Comparison of ENCODE assay signal across 8 cellular contexts in the genomic region with DNA sequence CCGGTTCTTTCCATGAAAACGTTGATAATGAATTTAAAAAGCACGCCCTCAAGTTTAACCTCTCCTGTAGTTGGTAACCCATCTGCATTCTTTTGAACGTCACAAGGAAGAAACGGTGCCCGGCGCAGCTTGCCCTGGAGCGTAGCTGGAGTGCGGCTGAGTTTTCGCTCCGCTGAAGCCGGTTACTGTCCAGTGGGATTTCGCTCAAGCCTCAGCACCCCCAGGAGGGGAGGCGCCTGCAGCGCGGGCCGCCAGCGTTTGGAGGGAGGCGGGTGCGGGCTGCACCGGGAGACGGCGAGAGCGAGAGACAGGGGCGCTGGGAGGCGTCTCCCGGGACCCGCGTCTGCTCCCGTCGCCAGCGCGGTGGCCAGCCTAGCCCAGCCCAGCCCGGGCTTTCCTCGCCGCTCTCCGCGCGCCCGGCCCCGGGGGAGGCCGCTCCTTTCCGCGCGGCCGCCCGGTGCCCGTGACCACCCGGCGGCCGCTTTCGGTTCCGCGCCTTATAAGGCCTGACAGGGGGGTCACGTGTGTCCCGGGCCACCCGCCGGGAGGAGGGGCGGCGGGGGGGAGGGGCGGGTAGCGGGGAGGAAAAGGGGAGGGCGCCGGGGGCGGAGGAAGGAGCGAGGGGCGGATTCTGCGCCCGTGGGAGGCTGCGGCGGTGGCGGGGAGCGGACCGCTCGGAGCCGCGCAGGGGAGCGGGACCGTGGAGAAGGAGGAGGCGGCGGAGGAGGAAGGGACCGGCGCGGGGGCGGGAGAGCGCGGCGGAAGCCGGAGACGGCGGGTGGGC. TPM values are rescaled to one million over a fixed set of nuclear protein-coding genes. Genes with fewer than 3 reads are reported as not detected.
DNase-seq lines count a peak whose midpoint lies in the region; ATAC-seq and TF ChIP-seq lines count a peak whose summit lies in the region.

No MANE protein-coding gene starts in this region.

- peak; percentile 84 for DNase-seq in AG10803 (ENCODE audit: low read depth)
- peak; percentile 26 for DNase-seq in NCI-H345 treated with DMSO at 0.1 percent for 48 hours (lab: John Stamatoyannopoulos, UW; ENCODE audit: unreplicated experiment)
- peak; percentile 71 to 75 for DNase-seq in activated CD4-positive, alpha-beta T cell treated with anti-CD3 and anti-CD28 coated beads, Interleukin-2, amount 50 U/mL, for 24 hours (ENCODE audit: low read depth in 1 of 2, low spot score in 1 of 2)
- peak; percentile 90 for DNase-seq in dermis blood vessel endothelial cell
- DNase-seq in right lobe of liver, result peak; percentile 95
- DNase-seq in stimulated activated CD4-positive, alpha-beta T cell treated with anti-CD3 and anti-CD28 coated beads, Interleukin-4, amount 100 ng/mL, for 24 hours, result peak; percentile 83

- H3K4me3 ChIP-seq in AG10803 (ENCODE audit: low read length) (peak overlapping the region; percentile 86), right lobe of liver (peak overlapping the region; percentile 61 to 88 (median 79))

- 1% methylated on average over 27 of the region's 91 CpGs for WGBS in right lobe of liver (ENCODE audit: insufficient coverage, low coverage, low lambda C conversion rate, missing lambda C conversion rate)

- intact Hi-C loops in right lobe of liver (cut with DNase I), result loop anchor here in 1 of 2 donors (10.0 kb wide), 1 partner anchor 75 kb away; the partner anchor contains the start of gene VWA8

- no peaks in the 10 kb centered on the region for H3K27me3 ChIP-seq in right lobe of liver

- peak overlapping the region; percentile 75 to 94 (median 82) for H3K27ac ChIP-seq in right lobe of liver

- peak; percentile 41 for ATAC-seq in GM18873 (IDR thresholded peaks at IDR 0.05; ENCODE audit: low FRiP score, unreplicated experiment)
- peak; percentile 66 for ATAC-seq in HG03108 (IDR thresholded peaks at IDR 0.05; ENCODE audit: unreplicated experiment)
- peak; percentile 83 to 93 (median 90) for ATAC-seq in right lobe of liver

- TF ChIP-seq CTCF in AG10803 (conservative IDR thresholded peaks at IDR 0.05; ENCODE audit: low read length) (no peak), right lobe of liver (IDR thresholded peaks at IDR 0.05) (no peak)

- H3K9me3 ChIP-seq in right lobe of liver, result no peaks in the 10 kb centered on the region

- H3K4me1 ChIP-seq in right lobe of liver, result peaks cover 0 to 11% (median 2%) of the 10 kb centered on the region in 4 donors

- TF ChIP-seq POLR2A in right lobe of liver (IDR thresholded peaks at IDR 0.05), result peak; percentile 98

- no peaks in the 10 kb centered on the region for H3K36me3 ChIP-seq in right lobe of liver

RNA-seq across cellular contexts. Expression of gene DGKH, which starts 8.3 kb away (rescaled TPM):
- 23.7 and 34.2 TPM in 2 replicates for total RNA-seq in dermis blood vessel endothelial cell
- total RNA-seq in right lobe of liver, result 1 to 10 TPM in 5 of 6 experiments, under 1 TPM in 1; 0.95 to 5.1 (median 2.2) TPM

Comparison
In these comparisons a context has a peak if more than half of its experiments do, and no peak if none do; other contexts are left out.
1. Peak in every context shown above with its lines: DNase-seq, ATAC-seq, H3K4me3 ChIP-seq and H3K27ac ChIP-seq.
2. DNase-seq: peak in every context shown above with its lines; median percentile 95 in right lobe of liver; 90 in dermis blood vessel endothelial cell; 84 in AG10803; 83 in stimulated activated CD4-positive, alpha-beta T cell treated with anti-CD3 and anti-CD28 coated beads, Interleukin-4, amount 100 ng/mL, for 24 hours; 73 in activated CD4-positive, alpha-beta T cell treated with anti-CD3 and anti-CD28 coated beads, Interleukin-2, amount 50 U/mL, for 24 hours; 26 in NCI-H345 treated with DMSO at 0.1 percent for 48 hours.